ENCODE assay signal across 22 cellular contexts in genomic region chr10:97381626-97382025, GRCh38.
"Had no signal": no experiment of that assay in that cellular context is flagged by ENCODE, and none has a peak within 500 bp of the region (broad histone marks: within the 10 kb centered on the region; RNA-seq: fewer than 3 reads in every experiment).

No MANE protein-coding gene starts in this region.

- H3K9me3 Mint-ChIP-seq: mesothelial cell of epicardium had no signal

- H3K4me3 Mint-ChIP-seq: mesothelial cell of epicardium had no signal

- H3K9me3 ChIP-seq: esophagus muscularis mucosa, gastroesophageal sphincter, heart left ventricle, left lung, lower lobe of right lung, mucosa of descending colon had no signal

- H3K27ac ChIP-seq: dorsolateral prefrontal cortex, esophagus muscularis mucosa, foreskin keratinocyte, gastroesophageal sphincter, heart left ventricle, left lung, lower lobe of right lung had no signal

- H3K27me3 ChIP-seq: dorsolateral prefrontal cortex, esophagus muscularis mucosa, foreskin keratinocyte, gastroesophageal sphincter, heart left ventricle, left lung had no signal

- DNase-seq: cortex of kidney; dermis blood vessel endothelial cell; dorsolateral prefrontal cortex; effector CD4-positive, alpha-beta T cell; effector memory CD4-positive, alpha-beta T cell; foreskin keratinocyte; heart left ventricle; hippocampal formation; left cardiac atrium; left ventricle myocardium superior; lower lobe of right lung; mesenchymal stem cell; mucosa of descending colon had no signal

- H3K4me1 ChIP-seq: foreskin keratinocyte, gastroesophageal sphincter, lower lobe of right lung had no signal

- H3K27ac Mint-ChIP-seq: mesothelial cell of epicardium had no signal

- H3K4me3 ChIP-seq: dorsolateral prefrontal cortex, esophagus muscularis mucosa, gastroesophageal sphincter, heart left ventricle, left lung, lower lobe of right lung, mucosa of descending colon had no signal

- H3K4me1 Mint-ChIP-seq: mesothelial cell of epicardium had no signal

- FAIRE-seq: colon, endothelial cell of umbilical vein, frontal cortex, islet of Langerhans, keratinocyte had no signal
